Comparison of ENCODE assay signal across 32 cellular contexts in the genomic region with DNA sequence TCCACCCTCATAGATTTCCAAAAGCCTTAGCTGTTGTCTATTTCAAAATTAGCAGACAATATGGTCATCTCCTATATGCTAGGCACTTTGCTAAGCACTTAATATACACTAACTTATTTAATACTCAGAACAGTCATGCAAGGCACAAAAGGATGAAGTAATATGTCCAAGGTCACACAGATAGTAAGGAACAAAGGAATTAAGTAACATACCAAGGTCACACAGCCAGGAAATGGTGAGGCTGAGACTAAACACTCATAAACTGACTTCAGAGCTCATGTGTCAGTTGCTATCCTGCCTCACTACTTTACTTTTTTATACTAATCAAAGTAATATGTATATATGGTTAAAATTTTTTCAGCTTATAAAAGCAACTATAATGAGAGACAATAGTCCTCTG. TPM values are rescaled to one million over a fixed set of nuclear protein-coding genes. Genes with fewer than 3 reads are reported as not detected.
DNase-seq lines count a peak whose midpoint lies in the region; ATAC-seq, FAIRE-seq and TF ChIP-seq lines count a peak whose summit lies in the region.
"Had no signal": no experiment of that assay in that cellular context is flagged by ENCODE, and none has a peak within 500 bp of the region (broad histone marks: within the 10 kb centered on the region; RNA-seq: fewer than 3 reads in every experiment).

No MANE protein-coding gene starts in this region.

- H3K9me3 ChIP-seq in K562 (replicated peaks; ENCODE audit: control insufficient read depth, insufficient read depth, low read depth, low read length) (no peaks in the 10 kb centered on the region), SJCRH30 (replicated peaks) (no peaks in the 10 kb centered on the region)
- H3K9me3 ChIP-seq: upper lobe of left lung had no signal

- no peak for TF ChIP-seq EP300 in K562 (IDR thresholded peaks at IDR 0.05; ENCODE audit: low read length)

- H3K79me2 ChIP-seq in K562 (ENCODE audit: control insufficient read depth, insufficient read depth, low read length), result no peaks in the 10 kb centered on the region

- DNase-seq in AG09309 (ENCODE audit: low read depth), result peak; percentile 31
- DNase-seq in HT1080 (ENCODE audit: low read depth), result peak; percentile 76
- DNase-seq in K562 (ENCODE audit: extremely low read depth in 1 of 4, low spot score in 3 of 4), result no peak
- DNase-seq in fibroblast of villous mesenchyme (ENCODE audit: low read depth), result peak; percentile 68
- DNase-seq in LoVo (ENCODE audit: low spot score), result no peak
- no peak for DNase-seq in SJCRH30
- DNase-seq in stimulated activated CD4-positive, alpha-beta T cell treated with anti-CD3 and anti-CD28 coated beads, Interleukin-4, amount 100 ng/mL, for 4 hours, result no peak
- DNase-seq in D721Med (ENCODE audit: insufficient read length, low spot score), result no peak
- DNase-seq: activated CD4-positive, alpha-beta T cell treated with anti-CD3 and anti-CD28 coated beads, Interleukin-2, amount 10 ng/mL, durations not matched to agents 24 days and 14 days; activated CD8-positive, alpha-beta memory T cell treated with anti-CD3 and anti-CD28 coated beads for 24 hours; activated effector memory CD4-positive, alpha-beta T cell treated with Interleukin-2 at 50 U/mL for 16 hours; activated naive CD8-positive, alpha-beta T cell treated with anti-CD3 and anti-CD28 coated beads for 36 hours; aorta; Calu3; CD4-positive, CD25-positive, alpha-beta regulatory T cell; cortex of kidney; DND-41; hypothalamus; KG1; left cardiac atrium; mammary epithelial cell; NCI-H2107; NCI-H345; NCI-H748 treated with DMSO at 0.1 percent for 48 hours; nephron progenitor cell; stimulated activated naive B cell treated with anti-CD40 and anti-IgM and Interleukin-4, amounts not matched to agents 10 μg/mL and 1 μg/mL and 100 μg/mL, for 72 hours; substantia nigra; T-helper 1 cell; upper lobe of left lung had no signal

- no peak overlapping the region for H2AFZ ChIP-seq in K562 (ENCODE audit: low read depth, low read length)

- CTCF ChIA-PET in K562 (lab: Yijun Ruan, JAX; ENCODE audit: low intra/inter-chr PET ratio), result no interaction called here

- H3K36me3 ChIP-seq in K562 (ENCODE audit: control insufficient read depth, insufficient read depth, low read length) (no peaks in the 10 kb centered on the region), SJCRH30 (no peaks in the 10 kb centered on the region)
- H3K36me3 ChIP-seq: cardiac muscle cell, esophagus muscularis mucosa, upper lobe of left lung had no signal

- intact Hi-C loops in K562 (cut with micrococcal nuclease), result no loop called here

- TF ChIP-seq POLR2A in K562 (conservative IDR thresholded peaks at IDR 0.05), result no peak

- POLR2A ChIA-PET in K562 (lab: Yijun Ruan, JAX), result interaction anchor here (1.1 to 1.7 kb wide), 2 partner anchors 13 to 15 kb away, joined by 3 to 4 read pairs; no protein-coding TSS in a partner anchor

- no peak overlapping the region for H3K4me3 ChIP-seq in AG09309 (ENCODE audit: control insufficient read depth, low read depth, low read length)
- H3K4me3 ChIP-seq in K562, result no peak overlapping the region
- H3K4me3 ChIP-seq in fibroblast of villous mesenchyme (ENCODE audit: low read depth, low read length), result no peak overlapping the region
- H3K4me3 ChIP-seq in SJCRH30, result no peak overlapping the region
- H3K4me3 ChIP-seq: cardiac muscle cell, esophagus muscularis mucosa, upper lobe of left lung had no signal

- no peak for TF ChIP-seq RAD21 in K562 (CRISPR knock-in tag; conservative IDR thresholded peaks at IDR 0.05 in 1 of 2, IDR thresholded peaks at IDR 0.05 in 1 of 2)

- H3K4me1 ChIP-seq in K562 (replicated peaks in 1 of 2; ENCODE audit: control insufficient read depth in 2 of 2, insufficient read depth in 2 of 2, low read length in 2 of 2) (no peaks in the 10 kb centered on the region), SJCRH30 (peaks cover 11% of the 10 kb centered on the region)
- H3K4me1 ChIP-seq: esophagus muscularis mucosa, upper lobe of left lung had no signal

- in situ Hi-C loops in K562 (cut with MboI), result no loop called here

- no TSS peak for BruUV-seq in K562 (replicated peaks; lab: Mats Ljungman, UMichigan)

- no peak for TF ChIP-seq CTCF in AG09309 (IDR thresholded peaks at IDR 0.05; ENCODE audit: control insufficient read depth, insufficient read depth, low read depth, low read length, missing control alignments)
- TF ChIP-seq CTCF in K562 (IDR thresholded peaks at IDR 0.05 in 2 of 3, conservative IDR thresholded peaks at IDR 0.05 in 1 of 3; ENCODE audit: insufficient read depth in 2 of 3, low read depth in 1 of 3, low read length in 3 of 3), result no peak
- TF ChIP-seq CTCF in fibroblast of villous mesenchyme (IDR thresholded peaks at IDR 0.05; ENCODE audit: insufficient read depth, low read depth, low read length), result no peak
- no peak for TF ChIP-seq CTCF in D721Med (IDR thresholded peaks at IDR 0.05; ENCODE audit: insufficient read depth, missing control alignments)

- no peak overlapping the region for H3K27ac ChIP-seq in K562 (ENCODE audit: extremely low read depth, low read depth, low read length)
- H3K27ac ChIP-seq in SJCRH30, result no peak overlapping the region
- H3K27ac ChIP-seq: cardiac muscle cell, esophagus muscularis mucosa, upper lobe of left lung had no signal

- no peak for FAIRE-seq in K562 (lab: Jason Lieb, UNC)
- FAIRE-seq in D721Med (lab: Jason Lieb, UNC), result no peak

- ATAC-seq in K562, result no peak
- ATAC-seq: left cardiac atrium; stimulated activated naive B cell treated with anti-CD40 and anti-IgM and Interleukin-4, amounts not matched to agents 10 μg/mL and 1 μg/mL and 100 μg/mL, for 72 hours; WTC11 had no signal

- H3K9me1 ChIP-seq in K562 (ENCODE audit: control insufficient read depth, insufficient read depth, low read length), result no peaks in the 10 kb centered on the region

- H3K27me3 ChIP-seq in K562 (ENCODE audit: control insufficient read depth in 2 of 2, insufficient read depth in 2 of 2, low read length in 2 of 2) (no peaks in the 10 kb centered on the region), SJCRH30 (no peaks in the 10 kb centered on the region)
- H3K27me3 ChIP-seq: cardiac muscle cell, esophagus muscularis mucosa, upper lobe of left lung had no signal

- H3K4me2 ChIP-seq in K562 (ENCODE audit: insufficient read depth, low read length), result no peak overlapping the region

- H3K9ac ChIP-seq in K562 (ENCODE audit: insufficient read depth in 1 of 2, low read depth in 2 of 2, low read length in 2 of 2), result no peak overlapping the region

- no peaks in the 10 kb centered on the region for H4K20me1 ChIP-seq in K562 (replicated peaks; ENCODE audit: control insufficient read depth, insufficient read depth, low read length)

TF ChIP-seq in K562, 482 proteins besides CTCF, POLR2A, EP300 and RAD21 (continues in another document):
- TF ChIP-seq ZNF785 (CRISPR knock-in tag; IDR thresholded peaks at IDR 0.05) (no peak), ZNF717 (CRISPR knock-in tag; IDR thresholded peaks at IDR 0.05) (no peak)

RNA-seq across cellular contexts. Expression of a gene that starts 23.6 kb away (rescaled TPM):
- 33.4 and 36.8 TPM in 2 replicates for total RNA-seq in HT1080 (2014; rRNA removed; shearing (Covaris generic))
- 84.0 and 91.1 TPM in 2 replicates for polyA plus RNA-seq in HT1080 (2015; cell fraction: cytosol; rRNA removed)
- 46.9 and 48.2 TPM in 2 replicates for polyA plus RNA-seq in HT1080 (2015; cell fraction: nucleus; rRNA removed)
- 13.1 and 31.6 TPM in 2 replicates for total RNA-seq in K562 (2011; cell fraction: chromatin; rRNA removed; ENCODE audit: low replicate concordance)
- total RNA-seq in K562 (2011; cell fraction: nucleolus; rRNA removed), result 6.7 and 8.3 TPM in 2 replicates
- 16.2 and 18.0 TPM in 2 replicates for total RNA-seq in K562 (2011; cell fraction: nucleoplasm; rRNA removed)
- total RNA-seq in K562 (2014; rRNA removed) (38.0 and 40.2 TPM in 2 replicates), K562 (2014; rRNA removed; fragmentation: Illumina TruSeq; extraction: Trizol) (36.9 and 41.2 TPM in 2 replicates), K562 (2015; rRNA removed; fragmentation: Illumina TruSeq; extraction: Trizol) (35.4 and 36.0 TPM in 2 replicates), K562 (2021) (28.9 and 29.4 TPM in 2 replicates), fibroblast of villous mesenchyme (36.4 and 70.0 TPM in 2 replicates)
- polyA plus RNA-seq in K562 (2011; rRNA removed) (57.8 and 67.8 TPM in 2 replicates), K562 (2014; fragmentation: Illumina TruSeq; extraction: Trizol) (38.5 and 51.0 TPM in 2 replicates), K562 (2014; fragmentation: Nextera tagmentation; extraction: Ambion mirVana) (10 to 100 TPM; 10.7 to 13.9 TPM), K562 (2014; rRNA removed) (45.3 and 46.7 TPM in 2 replicates)
- polyA plus RNA-seq in K562 (2011; cell fraction: cytosol; rRNA removed), result 26.6 and 49.6 TPM in 2 replicates
- 14.5 and 23.0 TPM in 2 replicates for polyA plus RNA-seq in K562 (2011; cell fraction: nucleus; rRNA removed)
- polyA plus RNA-seq in K562 (2012), result 29.4 and 32.4 TPM in 2 replicates
- 32.3 and 38.1 TPM in 2 replicates for polyA minus RNA-seq in K562 (2011; rRNA and poly(A)+ RNA removed)
- polyA minus RNA-seq in K562 (2011; cell fraction: cytosol; rRNA and poly(A)+ RNA removed), result 14.6 and 14.9 TPM in 2 replicates
- polyA minus RNA-seq in K562 (2011; cell fraction: nucleus; rRNA and poly(A)+ RNA removed), result 11.2 and 16.2 TPM in 2 replicates
- 37.8 and 41.6 TPM in 2 replicates for total RNA-seq in SJCRH30 (2014; rRNA removed; shearing (Covaris generic))

RNA-seq across cellular contexts. Expression of a gene that starts 53.6 kb away (rescaled TPM):
- total RNA-seq in HT1080 (2014; rRNA removed; shearing (Covaris generic)), result 41.2 and 53.6 TPM in 2 replicates
- polyA plus RNA-seq in HT1080 (2015; cell fraction: cytosol; rRNA removed), result 77.1 and 92.5 TPM in 2 replicates
- 95.2 and 103 TPM in 2 replicates for polyA plus RNA-seq in HT1080 (2015; cell fraction: nucleus; rRNA removed)
- 31.5 and 80.4 TPM in 2 replicates for total RNA-seq in K562 (2011; cell fraction: chromatin; rRNA removed; ENCODE audit: low replicate concordance)
- 20.5 and 28.6 TPM in 2 replicates for total RNA-seq in K562 (2011; cell fraction: nucleolus; rRNA removed)
- 35.2 and 42.7 TPM in 2 replicates for total RNA-seq in K562 (2011; cell fraction: nucleoplasm; rRNA removed)
- total RNA-seq in K562 (2014; rRNA removed) (43.2 and 49.0 TPM in 2 replicates), K562 (2014; rRNA removed; fragmentation: Illumina TruSeq; extraction: Trizol) (75.9 and 91.9 TPM in 2 replicates), K562 (2015; rRNA removed; fragmentation: Illumina TruSeq; extraction: Trizol) (58.9 and 64.7 TPM in 2 replicates), K562 (2021) (59.5 and 61.8 TPM in 2 replicates), fibroblast of villous mesenchyme (70.9 and 99.7 TPM in 2 replicates)
- polyA plus RNA-seq in K562 (2011; rRNA removed) (113 and 119 TPM in 2 replicates), K562 (2014; fragmentation: Illumina TruSeq; extraction: Trizol) (81.8 and 94.3 TPM in 2 replicates), K562 (2014; fragmentation: Nextera tagmentation; extraction: Ambion mirVana) (100 to 1,000 TPM; 109 TPM), K562 (2014; rRNA removed) (60.7 and 63.1 TPM in 2 replicates)
- 37.4 and 69.9 TPM in 2 replicates for polyA plus RNA-seq in K562 (2011; cell fraction: cytosol; rRNA removed)
- polyA plus RNA-seq in K562 (2011; cell fraction: nucleus; rRNA removed), result 30.8 and 48.8 TPM in 2 replicates
- 62.0 and 83.0 TPM in 2 replicates for polyA plus RNA-seq in K562 (2012)
- 90.9 and 117 TPM in 2 replicates for polyA minus RNA-seq in K562 (2011; rRNA and poly(A)+ RNA removed)
- 20.3 and 22.8 TPM in 2 replicates for polyA minus RNA-seq in K562 (2011; cell fraction: cytosol; rRNA and poly(A)+ RNA removed)
- 57.8 and 99.0 TPM in 2 replicates for polyA minus RNA-seq in K562 (2011; cell fraction: nucleus; rRNA and poly(A)+ RNA removed)
- total RNA-seq in SJCRH30 (2014; rRNA removed; shearing (Covaris generic)), result 79.6 and 93.3 TPM in 2 replicates

Comparison
In these comparisons a context has a peak if more than half of its experiments do, and no peak if none do; other contexts are left out.
1. DNase-seq: peak in AG09309 (single experiment), HT1080 (single experiment) and fibroblast of villous mesenchyme (single experiment); none in K562 (0 of 4), LoVo (single experiment), SJCRH30 (0 of 2), stimulated activated CD4-positive, alpha-beta T cell treated with anti-CD3 and anti-CD28 coated beads, Interleukin-4, amount 100 ng/mL, for 4 hours (0 of 2) and D721Med (single experiment).